13 cellular contexts compared by ENCODE assay signal in the genomic region with DNA sequence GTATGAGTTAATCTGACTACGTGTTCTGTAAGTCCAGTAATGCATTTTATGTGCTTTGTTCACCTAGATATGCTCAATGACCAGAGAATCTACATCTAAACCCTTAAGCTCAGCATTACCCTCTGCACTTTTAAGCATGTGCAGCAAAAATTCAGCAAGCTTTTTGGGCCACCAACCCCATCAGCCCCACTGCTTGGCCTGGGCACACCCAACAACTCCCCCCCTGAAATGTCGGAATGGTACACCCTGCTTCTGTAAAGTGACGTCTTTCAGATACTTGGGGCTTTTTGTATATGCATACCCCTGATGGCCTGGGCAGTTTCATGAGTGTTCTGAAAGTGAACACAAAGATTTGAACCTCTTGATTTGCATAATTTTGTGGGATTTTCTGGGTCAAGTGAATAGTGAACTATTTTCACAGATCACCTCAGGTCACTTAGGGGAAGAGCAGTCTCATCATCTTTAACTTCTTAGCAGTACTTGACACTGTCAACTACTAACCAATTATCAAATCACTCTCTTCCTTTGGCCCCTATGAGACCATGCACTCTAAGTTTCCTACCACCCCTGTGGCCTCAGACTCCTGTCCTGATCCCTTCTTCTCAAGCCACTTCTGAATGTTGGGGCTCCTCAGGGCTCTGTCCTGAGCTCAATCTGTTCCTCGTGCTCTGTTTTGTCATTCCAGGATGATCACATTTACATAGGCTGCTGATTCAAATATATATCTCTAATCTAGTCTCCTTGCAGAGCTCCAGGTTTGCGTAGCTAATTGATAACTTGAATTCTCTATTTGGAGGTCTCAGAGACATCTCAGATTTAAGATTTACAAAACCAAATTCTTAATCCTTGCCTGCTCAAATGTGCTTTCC. TPM values are rescaled to one million over a fixed set of nuclear protein-coding genes. Genes with fewer than 3 reads are reported as not detected.
A peak's percentile ranks its signal among the peaks of the same experiment; 100 is the strongest.
DNase-seq lines count a peak whose midpoint lies in the region; ATAC-seq, FAIRE-seq and TF ChIP-seq lines count a peak whose summit lies in the region.
"Had no signal": no experiment of that assay in that cellular context is flagged by ENCODE, and none has a peak within 500 bp of the region (broad histone marks: within the 10 kb centered on the region; RNA-seq: fewer than 3 reads in every experiment).

No MANE protein-coding gene starts in this region.

- no peaks in the 10 kb centered on the region for H3K9me3 Mint-ChIP-seq in activated CD4-positive, alpha-beta memory T cell treated with anti-CD3 and anti-CD28 coated beads, Interleukin-2, amount 10 ng/mL, durations not matched to agents 7 days and 5 days

- H3K14ac ChIP-seq in trophoblast cell (ENCODE audit: low read length): no peak overlapping the region

- intact Hi-C loops in OCI-LY7 (cut with micrococcal nuclease; ENCODE audit: unreplicated experiment): no loop called here

- WGBS in trophoblast cell (ENCODE audit: extremely low coverage, insufficient coverage, insufficient read length): no CpG with 5 or more reads among the region's 5 CpGs

- FAIRE-seq in RCC 7860 (lab: Jason Lieb, UNC): no peak
- FAIRE-seq: endothelial cell of umbilical vein had no signal

- no peak overlapping the region for H2AK5ac ChIP-seq in trophoblast cell (ENCODE audit: low read length)

- no peak overlapping the region for H3K9ac ChIP-seq in trophoblast cell (ENCODE audit: low read length)

- H3K36me3 ChIP-seq in OCI-LY7 (ENCODE audit: insufficient read depth, low read length) (no peaks in the 10 kb centered on the region), trophoblast cell (ENCODE audit: control insufficient read depth in 1 of 2, insufficient read depth in 2 of 2, low read length in 2 of 2) (no peaks in the 10 kb centered on the region)
- H3K36me3 ChIP-seq: ascending aorta had no signal

- POLR2A ChIA-PET in OCI-LY7 (lab: Charles Lee): interaction anchor here (0.8 to 3.8 kb wide), 9 partner anchors 9 to 119 kb away, joined by 3 to 21 read pairs (median 4); a partner anchor contains a TSS
- POLR2A ChIA-PET in activated CD4-positive, alpha-beta memory T cell treated with anti-CD3 and anti-CD28 coated beads, Interleukin-2, amount 10 ng/mL, durations not matched to agents 7 days and 5 days (lab: Charles Lee): no interaction called here

- no peaks in the 10 kb centered on the region for H3K4me1 Mint-ChIP-seq in activated CD4-positive, alpha-beta memory T cell treated with anti-CD3 and anti-CD28 coated beads, Interleukin-2, amount 10 ng/mL, durations not matched to agents 7 days and 5 days

- H3K4me3 Mint-ChIP-seq in activated CD4-positive, alpha-beta memory T cell treated with anti-CD3 and anti-CD28 coated beads, Interleukin-2, amount 10 ng/mL, durations not matched to agents 7 days and 5 days: no peak overlapping the region
- H3K4me3 Mint-ChIP-seq: activated CD8-positive, alpha-beta T cell treated with anti-CD3 and anti-CD28 coated beads, Interleukin-2, amount 10 ng/mL, durations not matched to agents 7 days and 5 days had no signal

- H3K79me2 ChIP-seq in OCI-LY7 (ENCODE audit: insufficient read depth, low read depth, low read length) (no peaks in the 10 kb centered on the region), trophoblast cell (ENCODE audit: control insufficient read depth, insufficient read depth, low read length, poor library complexity) (peaks cover 2% of the 10 kb centered on the region)

- H4K91ac ChIP-seq in trophoblast cell (ENCODE audit: low read depth, low read length): no peak overlapping the region

- H3K27ac Mint-ChIP-seq in activated CD4-positive, alpha-beta memory T cell treated with anti-CD3 and anti-CD28 coated beads, Interleukin-2, amount 10 ng/mL, durations not matched to agents 7 days and 5 days: no peak overlapping the region
- H3K27ac Mint-ChIP-seq: activated CD8-positive, alpha-beta T cell treated with anti-CD3 and anti-CD28 coated beads, Interleukin-2, amount 10 ng/mL, durations not matched to agents 7 days and 5 days had no signal

- H3K18ac ChIP-seq in trophoblast cell (ENCODE audit: low read length): no peak overlapping the region

- H4K20me1 ChIP-seq in OCI-LY7 (ENCODE audit: insufficient read depth, low read length): no peaks in the 10 kb centered on the region

- DNase-seq in OCI-LY7 (ENCODE audit: low spot score) (peak; percentile 39), RCC 7860 (ENCODE audit: low spot score) (no peak), NCI-H774 (lab: John Stamatoyannopoulos, UW) (no peak), trophoblast cell (no peak)
- no peak for DNase-seq in activated CD4-positive, alpha-beta memory T cell treated with anti-CD3 and anti-CD28 coated beads, Interleukin-2, amount 10 ng/mL, durations not matched to agents 7 days and 5 days
- DNase-seq: activated CD8-positive, alpha-beta T cell treated with anti-CD3 and anti-CD28 coated beads, Interleukin-2, amount 10 ng/mL, durations not matched to agents 7 days and 5 days; NCI-H446; SW 1271 had no signal

- H3K9me3 ChIP-seq in OCI-LY7 (ENCODE audit: low read length) (no peaks in the 10 kb centered on the region; the same call in 1 of the 2 replicates), trophoblast cell (ENCODE audit: insufficient read depth, low read depth, low read length) (peaks cover under 1% of the 10 kb centered on the region)
- H3K9me3 ChIP-seq: ascending aorta had no signal

- no TSS peak for BruUV-seq in OCI-LY7 (replicated peaks; lab: Mats Ljungman, UMichigan)

- H3K4me1 ChIP-seq in OCI-LY7 (ENCODE audit: insufficient read depth, low read length, poor library complexity, severe bottlenecking) (peaks cover 21% of the 10 kb centered on the region), trophoblast cell (ENCODE audit: control insufficient read depth in 1 of 2, insufficient read depth in 2 of 2, low read length in 2 of 2) (no peaks in the 10 kb centered on the region)

- ATAC-seq in GM18519 (IDR thresholded peaks at IDR 0.05; ENCODE audit: low FRiP score, unreplicated experiment) (peak; percentile 86), GM21381 (IDR thresholded peaks at IDR 0.05; ENCODE audit: unreplicated experiment) (peak; percentile 92), HG03039 (IDR thresholded peaks at IDR 0.05; ENCODE audit: unreplicated experiment) (peak; percentile 91)
- ATAC-seq: activated CD8-positive, alpha-beta T cell treated with anti-CD3 and anti-CD28 coated beads, Interleukin-2, amount 10 ng/mL, durations not matched to agents 7 days and 5 days had no signal

- H3K27ac ChIP-seq in OCI-LY7 (ENCODE audit: low read depth, low read length, poor library complexity, severe bottlenecking): no peak overlapping the region
- no peak overlapping the region for H3K27ac ChIP-seq in trophoblast cell (ENCODE audit: low read depth, low read length)
- H3K27ac ChIP-seq: ascending aorta had no signal

- no peak overlapping the region for H2BK120ac ChIP-seq in trophoblast cell (ENCODE audit: insufficient read depth, low read length, poor library complexity)

- no peak overlapping the region for H3K4ac ChIP-seq in trophoblast cell (ENCODE audit: low read depth, low read length)

- H3K9me2 ChIP-seq in OCI-LY7 (ENCODE audit: insufficient read depth, low read length): no peaks in the 10 kb centered on the region

- no peak overlapping the region for H4K12ac ChIP-seq in trophoblast cell (ENCODE audit: low read depth, low read length)

- H2AFZ ChIP-seq in OCI-LY7 (ENCODE audit: low read length): peak overlapping the region; percentile 63
- no peak overlapping the region for H2AFZ ChIP-seq in trophoblast cell (ENCODE audit: insufficient read depth, low read length, poor library complexity)

- H2BK5ac ChIP-seq in trophoblast cell (ENCODE audit: low read depth, low read length, poor library complexity): no peak overlapping the region

- no peaks in the 10 kb centered on the region for H3K36me3 Mint-ChIP-seq in activated CD4-positive, alpha-beta memory T cell treated with anti-CD3 and anti-CD28 coated beads, Interleukin-2, amount 10 ng/mL, durations not matched to agents 7 days and 5 days (ENCODE audit: low read depth)

- no peak overlapping the region for H2BK12ac ChIP-seq in trophoblast cell (ENCODE audit: low read length)

- H3K27me3 Mint-ChIP-seq in activated CD4-positive, alpha-beta memory T cell treated with anti-CD3 and anti-CD28 coated beads, Interleukin-2, amount 10 ng/mL, durations not matched to agents 7 days and 5 days: peaks cover 8% of the 10 kb centered on the region

- no peak for TF ChIP-seq CTCF in OCI-LY7 (conservative IDR thresholded peaks at IDR 0.05; ENCODE audit: low read length)

- no peak overlapping the region for H3K23ac ChIP-seq in trophoblast cell (ENCODE audit: low read length)

- H3K4me3 ChIP-seq in OCI-LY7 (ENCODE audit: low read depth, low read length, poor library complexity, severe bottlenecking) (no peak overlapping the region), trophoblast cell (ENCODE audit: low read depth, low read length) (no peak overlapping the region)
- H3K4me3 ChIP-seq: ascending aorta had no signal

- H4K8ac ChIP-seq in trophoblast cell (ENCODE audit: low read depth, low read length): no peak overlapping the region

- no peaks in the 10 kb centered on the region for H3K79me1 ChIP-seq in trophoblast cell (ENCODE audit: low read length)

- CTCF ChIA-PET in OCI-LY7 (lab: Charles Lee; ENCODE audit: unreplicated experiment): no interaction called here
- CTCF ChIA-PET in activated CD4-positive, alpha-beta memory T cell treated with anti-CD3 and anti-CD28 coated beads, Interleukin-2, amount 10 ng/mL, durations not matched to agents 7 days and 5 days (lab: Charles Lee): no interaction called here

- H3K4me2 ChIP-seq in OCI-LY7 (ENCODE audit: low read length): peak overlapping the region; percentile 23; the same call in 1 of the 2 replicates
- H3K4me2 ChIP-seq in trophoblast cell (ENCODE audit: low read length): no peak overlapping the region

- no peaks in the 10 kb centered on the region for H3K27me3 ChIP-seq in trophoblast cell (ENCODE audit: insufficient read depth, low read length)
- H3K27me3 ChIP-seq: ascending aorta had no signal

RNA-seq across cellular contexts. Expression of a gene that starts 36.3 kb away (rescaled TPM):
- total RNA-seq in OCI-LY7 (2014; rRNA removed; shearing (Covaris generic)): 25.4 and 28.8 TPM in 2 replicates
- 75.1 and 81.0 TPM in 2 replicates for total RNA-seq in OCI-LY7 (2022)
- 10 to 100 TPM; 54.5 to 55.2 TPM for total RNA-seq in activated CD4-positive, alpha-beta memory T cell treated with anti-CD3 and anti-CD28 coated beads, Interleukin-2, amount 10 ng/mL, durations not matched to agents 7 days and 5 days
- 26.0 and 27.2 TPM in 2 replicates for polyA plus RNA-seq in trophoblast cell (2013)

RNA-seq across cellular contexts. Expression of a gene that starts 47.5 kb away (rescaled TPM):
- total RNA-seq in OCI-LY7 (2014; rRNA removed; shearing (Covaris generic)): 30.9 and 32.7 TPM in 2 replicates
- total RNA-seq in OCI-LY7 (2022): 28.4 and 31.1 TPM in 2 replicates
- total RNA-seq in activated CD4-positive, alpha-beta memory T cell treated with anti-CD3 and anti-CD28 coated beads, Interleukin-2, amount 10 ng/mL, durations not matched to agents 7 days and 5 days: 10 to 100 TPM; 76.5 to 77.9 TPM
- 37.3 and 38.0 TPM in 2 replicates for polyA plus RNA-seq in trophoblast cell (2013)
